8 cellular contexts compared by ENCODE assay signal in genomic region chr10:63133056-63133786, GRCh38. TPM values are rescaled to one million over a fixed set of nuclear protein-coding genes. Genes with fewer than 3 reads are reported as not detected.
DNase-seq lines count a peak whose midpoint lies in the region; ATAC-seq and TF ChIP-seq lines count a peak whose summit lies in the region.

Gene NRBF2 (plus strand): TSS chr10:63133328. CDS start chr10:63133471, 143 bp downstream.

- peak within 1 kb of the TSS; percentile 80 for H2AFZ ChIP-seq in OCI-LY3 (ENCODE audit: low read depth, low read length)

- peaks cover 7% of the 10 kb centered on the region for H3K36me3 ChIP-seq in OCI-LY3 (replicated peaks; ENCODE audit: low read depth, low read length)

- no peaks in the 10 kb centered on the region for H3K9me3 ChIP-seq in OCI-LY3 (ENCODE audit: insufficient read depth, low read length)
- no peaks in the 10 kb centered on the region for H3K9me3 ChIP-seq in mononuclear cell (ENCODE audit: low read depth, low read length)

- peak; percentile 97 for ATAC-seq in GM21526 (IDR thresholded peaks at IDR 0.05; ENCODE audit: low FRiP score, unreplicated experiment)

- peak; percentile 98 for DNase-seq in DMS114 treated with DMSO at 0.1 percent for 48 hours (lab: John Stamatoyannopoulos, UW; ENCODE audit: unreplicated experiment)
- DNase-seq in HuH-7.5 (ENCODE audit: low spot score) = peak; percentile 69
- peak; percentile 94 for DNase-seq in activated T-cell treated with anti-CD3 and anti-CD28 coated beads for 1 hour (ENCODE audit: low read depth)
- DNase-seq in epidermal melanocyte (ENCODE audit: insufficient read length, low spot score) = peak; percentile 72
- DNase-seq in stimulated activated CD8-positive, alpha-beta memory T cell treated with anti-CD3 and anti-CD28 coated beads, Interleukin-4, amount 100 ng/mL, for 1 hour (ENCODE audit: low read depth in 2 of 2, low spot score in 1 of 2) = peak; percentile 84 to 93

- H3K4me2 ChIP-seq in OCI-LY3 (ENCODE audit: low read length) = peak within 1 kb of the TSS; percentile 95

- TF ChIP-seq CTCF in OCI-LY3 (IDR thresholded peaks at IDR 0.05; ENCODE audit: low read depth, low read length) = peak; percentile 30; the same call in 1 of the 2 replicates

- peaks cover 50% of the 10 kb centered on the region for H3K79me2 ChIP-seq in OCI-LY3 (ENCODE audit: low read length)

- H3K27ac ChIP-seq in OCI-LY3 (ENCODE audit: low read length) = peak within 1 kb of the TSS; percentile 87

- peak within 1 kb of the TSS; percentile 97 for H3K4me3 ChIP-seq in OCI-LY3 (ENCODE audit: low read length)
- peak within 1 kb of the TSS; percentile 89 for H3K4me3 ChIP-seq in mononuclear cell (ENCODE audit: low read length)

- H3K9ac ChIP-seq in OCI-LY3 (ENCODE audit: low read length) = peak within 1 kb of the TSS; percentile 94

- peaks cover 39% of the 10 kb centered on the region for H4K20me1 ChIP-seq in OCI-LY3 (ENCODE audit: insufficient read depth, low read length)

- peaks cover 26% of the 10 kb centered on the region for H3K4me1 ChIP-seq in OCI-LY3 (ENCODE audit: low read length)
- H3K4me1 ChIP-seq in mononuclear cell (ENCODE audit: insufficient read depth, low read length) = peaks cover 46% of the 10 kb centered on the region

- H3K27me3 ChIP-seq in OCI-LY3 (ENCODE audit: low read depth, low read length) (no peaks in the 10 kb centered on the region), mononuclear cell (ENCODE audit: insufficient read depth, low read length) (no peaks in the 10 kb centered on the region)

RNA-seq across cellular contexts. Expression of gene NRBF2, which starts in this region (rescaled TPM):
- 26.2 TPM for total RNA-seq in mononuclear cell

Comparison
In these comparisons a context has a peak if more than half of its experiments do, and no peak if none do; other contexts are left out.
1. Peak in every context shown above with its lines: DNase-seq, ATAC-seq, H3K4me3 ChIP-seq and H3K27ac ChIP-seq.